Comparison of ENCODE assay signal across 8 cellular contexts in the genomic region with DNA sequence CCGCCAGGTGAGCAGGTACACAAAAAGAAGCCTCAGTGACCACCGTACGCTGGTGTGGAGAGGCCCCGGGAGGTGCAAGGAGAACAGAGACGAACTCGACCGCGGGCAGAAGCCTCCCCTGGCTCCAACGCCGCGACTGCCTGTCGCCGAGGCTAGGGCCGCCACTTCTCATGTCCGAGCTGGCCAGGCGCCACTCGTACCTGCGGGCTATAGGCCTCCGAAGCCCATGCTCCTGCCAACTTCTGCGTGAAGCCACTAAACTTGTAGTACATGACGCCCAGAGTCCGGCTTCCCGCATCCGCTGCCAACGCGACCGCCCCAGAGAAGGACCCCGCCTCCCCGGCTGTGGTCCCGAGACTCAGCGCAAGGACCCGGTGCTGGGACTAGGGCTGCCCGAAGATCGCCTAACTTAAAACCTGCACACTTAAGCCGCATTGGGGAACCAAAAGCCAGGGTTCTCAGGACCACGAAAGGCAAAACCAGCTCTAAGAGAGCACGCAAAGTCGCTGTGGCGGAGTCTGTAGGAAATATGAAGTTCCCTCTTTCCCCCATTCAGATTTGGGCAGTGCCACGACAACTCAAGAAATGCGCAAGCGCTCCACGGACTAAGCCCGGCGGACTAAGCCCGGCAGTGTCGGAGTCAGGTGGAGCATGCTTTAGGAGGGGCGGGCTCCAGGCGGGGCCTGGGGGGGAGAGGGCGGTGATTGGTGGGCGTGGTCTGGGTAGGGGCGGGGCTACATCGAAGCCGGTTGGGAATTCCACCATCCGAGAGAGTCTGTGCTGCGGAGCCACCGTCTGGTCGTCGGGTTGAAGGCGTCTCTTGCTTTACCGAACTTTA. TPM values are rescaled to one million over a fixed set of nuclear protein-coding genes. Genes with fewer than 3 reads are reported as not detected.
DNase-seq lines count a peak whose midpoint lies in the region; TF ChIP-seq lines count a peak whose summit lies in the region.

A gene with protein sequence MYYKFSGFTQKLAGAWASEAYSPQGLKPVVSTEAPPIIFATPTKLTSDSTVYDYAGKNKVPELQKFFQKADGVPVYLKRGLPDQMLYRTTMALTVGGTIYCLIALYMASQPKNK (minus strand): TSS at position 328 of the 838 bp plus-strand sequence. CDS start 56 bp downstream, at position 272.

- no peak for TF ChIP-seq CTCF in GM20000 (IDR thresholded peaks at IDR 0.05; ENCODE audit: extremely low read depth, missing control alignments)

- CTCF ChIA-PET in activated CD8-positive, alpha-beta memory T cell treated with anti-CD3 and anti-CD28 coated beads for 36 hours (lab: Charles Lee): no interaction called here

- H3K4me1 ChIP-seq in effector memory CD4-positive, alpha-beta T cell (ENCODE audit: control insufficient read depth, insufficient read depth, low read length, poor library complexity, severe bottlenecking): peaks cover 9% of the 10 kb centered on the region

- no peaks in the 10 kb centered on the region for H3K9me3 ChIP-seq in effector memory CD4-positive, alpha-beta T cell (ENCODE audit: control insufficient read depth, low read length)

- DNase-seq in COLO829 (ENCODE audit: low spot score) (peak; percentile 98), GM20000 (ENCODE audit: low spot score) (peak; percentile 93), HT-29 (ENCODE audit: low spot score) (peak; percentile 97), NOMO-1 (lab: John Stamatoyannopoulos, UW; ENCODE audit: unreplicated experiment in 2 of 2) (peak; percentile 96), medulla oblongata (ENCODE audit: extremely low spot score) (peak; percentile 99)
- DNase-seq in effector memory CD4-positive, alpha-beta T cell: peak; percentile 94 to 96 (median 96)
- peak; percentile 93 for DNase-seq in stimulated activated CD8-positive, alpha-beta memory T cell treated with anti-CD3 and anti-CD28 coated beads, Interleukin-12 subunit alpha, Interleukin-12 subunit beta, amount 100 ng/mL, for 1 hour (ENCODE audit: low read depth)

- peak within 1 kb of the TSS; percentile 89 for H3K27ac ChIP-seq in effector memory CD4-positive, alpha-beta T cell (ENCODE audit: insufficient read depth, low read length, poor library complexity, severe bottlenecking)

- H3K27me3 ChIP-seq in effector memory CD4-positive, alpha-beta T cell (replicated peaks; ENCODE audit: control insufficient read depth, insufficient read depth, low read length, poor library complexity, severe bottlenecking): no peaks in the 10 kb centered on the region

- H3K36me3 ChIP-seq in effector memory CD4-positive, alpha-beta T cell (ENCODE audit: control insufficient read depth, insufficient read depth, low read length): no peaks in the 10 kb centered on the region

- H3K4me3 ChIP-seq in effector memory CD4-positive, alpha-beta T cell (ENCODE audit: insufficient read depth, low read depth, low read length, poor library complexity, severe bottlenecking): peak within 1 kb of the TSS; percentile 77

- POLR2A ChIA-PET in activated CD8-positive, alpha-beta memory T cell treated with anti-CD3 and anti-CD28 coated beads for 36 hours (lab: Charles Lee): interaction anchor here (1.0 kb wide), 1 partner anchor 259 kb away, joined by 5 read pairs; no protein-coding TSS in a partner anchor

RNA-seq across cellular contexts. Expression of the gene that starts here (rescaled TPM):
- total RNA-seq in HT-29 (2014; rRNA removed; shearing (Covaris generic)): 89.7 and 93.1 TPM in 2 replicates
- 100 to 1,000 TPM; 104 to 105 TPM for total RNA-seq in activated CD8-positive, alpha-beta memory T cell treated with anti-CD3 and anti-CD28 coated beads for 36 hours

Comparison
In these comparisons a context has a peak if more than half of its experiments do, and no peak if none do; other contexts are left out.
1. Peak in every context shown above with its lines: DNase-seq, H3K4me3 ChIP-seq and H3K27ac ChIP-seq.